8 cellular contexts compared by ENCODE assay signal in the genomic region with DNA sequence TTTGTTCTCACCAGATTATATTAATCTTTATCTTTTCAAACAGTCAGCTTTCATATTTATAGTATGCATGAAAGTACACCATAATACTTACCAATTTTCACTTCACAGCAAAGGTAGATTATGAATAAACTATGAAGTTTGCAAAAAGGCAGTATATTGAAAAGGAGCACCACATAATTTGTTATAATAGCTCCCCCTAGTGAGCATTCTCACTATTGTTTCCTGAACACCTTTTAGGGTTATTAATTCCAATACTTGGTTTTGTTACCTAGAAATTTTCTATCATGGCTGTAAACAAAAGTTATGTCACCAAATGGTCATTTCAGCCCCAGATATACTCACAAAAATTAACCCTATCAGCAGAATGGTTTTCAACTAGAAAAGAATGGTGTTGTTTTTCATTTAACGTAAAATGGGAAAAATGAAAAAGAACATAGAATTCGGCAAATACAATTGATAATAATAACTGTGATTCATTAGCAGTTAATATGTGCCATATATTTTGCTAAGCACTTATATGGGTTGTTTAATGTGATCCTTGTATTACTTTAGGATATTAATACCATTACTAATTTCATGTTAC. TPM values are rescaled to one million over a fixed set of nuclear protein-coding genes. Genes with fewer than 3 reads are reported as not detected.
DNase-seq lines count a peak whose midpoint lies in the region; ATAC-seq and TF ChIP-seq lines count a peak whose summit lies in the region.

No MANE protein-coding gene starts in this region.

- H3K9me3 Mint-ChIP-seq in brain (peaks cover 0 to 8% (median 0%) of the 10 kb centered on the region in 5 experiments), mesothelial cell of epicardium (peaks cover 6% of the 10 kb centered on the region)

- TF ChIP-seq CTCF in AG09309 (IDR thresholded peaks at IDR 0.05; ENCODE audit: control insufficient read depth, insufficient read depth, low read depth, low read length, missing control alignments) (peak; percentile 56), GM13977 (IDR thresholded peaks at IDR 0.05; ENCODE audit: extremely low read depth, insufficient read depth, missing control alignments) (peak; percentile 50), brain (conservative IDR thresholded peaks at IDR 0.05) (peak; percentile 60 to 75), mesothelial cell of epicardium (IDR thresholded peaks at IDR 0.05; ENCODE audit: unreplicated experiment) (peak; percentile 76)

- H3K36me3 Mint-ChIP-seq in brain (no peaks in the 10 kb centered on the region), mesothelial cell of epicardium (peaks cover 6% of the 10 kb centered on the region)

- no peaks in the 10 kb centered on the region for H3K36me3 ChIP-seq in effector memory CD4-positive, alpha-beta T cell (ENCODE audit: control insufficient read depth, insufficient read depth, low read length)

- no peak overlapping the region for H3K4me3 ChIP-seq in AG09309 (ENCODE audit: control insufficient read depth, low read depth, low read length)
- no peak overlapping the region for H3K4me3 ChIP-seq in effector memory CD4-positive, alpha-beta T cell (ENCODE audit: insufficient read depth, low read depth, low read length, poor library complexity, severe bottlenecking)

- H3K9me3 ChIP-seq in effector memory CD4-positive, alpha-beta T cell (ENCODE audit: control insufficient read depth, low read length) = no peaks in the 10 kb centered on the region

- H3K4me3 Mint-ChIP-seq in brain (no peak overlapping the region), mesothelial cell of epicardium (no peak overlapping the region)

- no peak overlapping the region for H3K27ac Mint-ChIP-seq in brain
- no peak overlapping the region for H3K27ac Mint-ChIP-seq in mesothelial cell of epicardium

- ATAC-seq in GM21367 (IDR thresholded peaks at IDR 0.05; ENCODE audit: unreplicated experiment) = no peak

- DNase-seq in AG09309 (ENCODE audit: low read depth) (no peak), GM13977 (ENCODE audit: low spot score) (peak; percentile 28), NAMALWA (ENCODE audit: low spot score) (peak; percentile 56), mesothelial cell of epicardium (ENCODE audit: low spot score in 2 of 2, unreplicated experiment in 2 of 2) (no peak), activated gamma-delta T cell treated with Interleukin-2 at 50 U/mL for 16 hours (no peak)
- no peak for DNase-seq in effector memory CD4-positive, alpha-beta T cell

- H3K4me1 ChIP-seq in effector memory CD4-positive, alpha-beta T cell (ENCODE audit: control insufficient read depth, insufficient read depth, low read length, poor library complexity, severe bottlenecking) = no peaks in the 10 kb centered on the region

- in situ Hi-C loops in GM13977 (cut with MboI; ENCODE audit: low pct_unique_long_range_greater_than_20kb, low sequenced_read_pairs, unreplicated experiment) = no loop called here

- H3K27ac ChIP-seq in effector memory CD4-positive, alpha-beta T cell (ENCODE audit: insufficient read depth, low read length, poor library complexity, severe bottlenecking) = no peak overlapping the region

- H3K27me3 ChIP-seq in effector memory CD4-positive, alpha-beta T cell (replicated peaks; ENCODE audit: control insufficient read depth, insufficient read depth, low read length, poor library complexity, severe bottlenecking) = no peaks in the 10 kb centered on the region

- H3K27me3 Mint-ChIP-seq in brain (peaks cover 24% of the 10 kb centered on the region), mesothelial cell of epicardium (ENCODE audit: low read depth) (no peaks in the 10 kb centered on the region)

- H3K4me1 Mint-ChIP-seq in brain = no peaks in the 10 kb centered on the region
- peaks cover 20% of the 10 kb centered on the region for H3K4me1 Mint-ChIP-seq in mesothelial cell of epicardium

RNA-seq across cellular contexts. Expression of a gene that starts 30.2 kb away (rescaled TPM):
- polyA plus RNA-seq in brain (ENCODE audit: insufficient read depth, low read depth, low replicate concordance) = 1.7 TPM
- not detected in 3 replicates for total RNA-seq in mesothelial cell of epicardium

RNA-seq across cellular contexts. Expression of a gene that starts 53.7 kb away (rescaled TPM):
- polyA plus RNA-seq in brain (ENCODE audit: insufficient read depth, low read depth, low replicate concordance) = 2.4 TPM
- 18.7 to 20.2 TPM (median 18.7 TPM) in 3 replicates for total RNA-seq in mesothelial cell of epicardium

Comparison
In these comparisons a context has a peak if more than half of its experiments do, and no peak if none do; other contexts are left out.
1. DNase-seq: peak in GM13977 (single experiment) and NAMALWA (single experiment); none in AG09309 (single experiment), mesothelial cell of epicardium (0 of 2), activated gamma-delta T cell treated with Interleukin-2 at 50 U/mL for 16 hours (single experiment) and effector memory CD4-positive, alpha-beta T cell (0 of 3).
2. Peak in every context shown above with its lines, with median percentiles within 50 percentile points of each other: CTCF ChIP-seq.